Comparison of ENCODE assay signal across 25 cellular contexts in genomic region chr10:110113670-110114337, GRCh38.
DNase-seq lines count a peak whose midpoint lies in the region; ATAC-seq and TF ChIP-seq lines count a peak whose summit lies in the region.
"Had no signal": no experiment of that assay in that cellular context is flagged by ENCODE, and none has a peak within 500 bp of the region (broad histone marks: within the 10 kb centered on the region; RNA-seq: fewer than 3 reads in every experiment).

No MANE protein-coding gene starts in this region.

- peaks cover 8% of the 10 kb centered on the region for H3K36me3 Mint-ChIP-seq in T-helper 17 cell (ENCODE audit: low read depth)
- H3K36me3 Mint-ChIP-seq in stimulated activated effector memory CD8-positive, alpha-beta T cell treated with anti-CD3 and anti-CD28 coated beads, Interleukin-12 subunit alpha, Interleukin-12 subunit beta, amount 100 ng/mL, for 72 hours, result peaks cover 75% of the 10 kb centered on the region

- no peak overlapping the region for H2AFZ ChIP-seq in MM.1S (ENCODE audit: low read length)
- H2AFZ ChIP-seq: GM23248 had no signal

- H3K4me3 ChIP-seq in right atrium auricular region (no peak overlapping the region), cardiac muscle cell (no peak overlapping the region), MM.1S (ENCODE audit: low read length) (no peak overlapping the region)
- H3K4me3 ChIP-seq: colonic mucosa, GM23248, MG63, pancreas, SJCRH30, thoracic aorta had no signal

- no peak overlapping the region for H3K27ac ChIP-seq in right atrium auricular region
- peak overlapping the region; percentile 25 for H3K27ac ChIP-seq in cardiac muscle cell
- no peak overlapping the region for H3K27ac ChIP-seq in MM.1S (ENCODE audit: low read length)
- H3K27ac ChIP-seq: colonic mucosa, foreskin keratinocyte, GM23248, pancreas, SJCRH30, thoracic aorta had no signal

- H3K27me3 Mint-ChIP-seq in T-helper 17 cell, result no peaks in the 10 kb centered on the region
- H3K27me3 Mint-ChIP-seq: IgD-negative memory B cell; stimulated activated naive B cell treated with anti-CD40 and anti-IgM and Interleukin-4, amounts not matched to agents 10 μg/mL and 1 μg/mL and 100 μg/mL, for 72 hours had no signal

- H3K9me3 Mint-ChIP-seq in stimulated activated effector memory CD8-positive, alpha-beta T cell treated with anti-CD3 and anti-CD28 coated beads, Interleukin-12 subunit alpha, Interleukin-12 subunit beta, amount 100 ng/mL, for 72 hours, result no peaks in the 10 kb centered on the region
- H3K9me3 Mint-ChIP-seq: IgD-negative memory B cell; stimulated activated naive B cell treated with anti-CD40 and anti-IgM and Interleukin-4, amounts not matched to agents 10 μg/mL and 1 μg/mL and 100 μg/mL, for 72 hours; T-helper 1 cell treated with Interleukin-12 subunit alpha and Interleukin-12 subunit beta and Interleukin-4 antibody, amounts not matched to agents 30 μg/mL and 1 μg/mL, for 36 hours had no signal

- H3K4me1 Mint-ChIP-seq in T-helper 17 cell, result peaks cover 16% of the 10 kb centered on the region
- peaks cover 7% of the 10 kb centered on the region for H3K4me1 Mint-ChIP-seq in stimulated activated effector memory CD8-positive, alpha-beta T cell treated with anti-CD3 and anti-CD28 coated beads, Interleukin-12 subunit alpha, Interleukin-12 subunit beta, amount 100 ng/mL, for 72 hours

- no peak for TF ChIP-seq CTCF in right atrium auricular region (IDR thresholded peaks at IDR 0.05)
- TF ChIP-seq CTCF in cardiac muscle cell (IDR thresholded peaks at IDR 0.05; ENCODE audit: low read depth, low read length), result no peak
- TF ChIP-seq CTCF in MM.1S (IDR thresholded peaks at IDR 0.05; ENCODE audit: low read length), result no peak

- intact Hi-C loops in Right ventricle myocardium inferior (cut with DNase I), result no loop called here

- no peaks in the 10 kb centered on the region for H4K20me1 ChIP-seq in MM.1S (ENCODE audit: insufficient read depth, low read length)

- H3K4me1 ChIP-seq in right atrium auricular region (peaks cover 0 to 4% of the 10 kb centered on the region in 2 donors), cardiac muscle cell (ENCODE audit: low read depth) (peaks cover 15% of the 10 kb centered on the region), MM.1S (ENCODE audit: low read length) (no peaks in the 10 kb centered on the region)
- H3K4me1 ChIP-seq: colonic mucosa, foreskin keratinocyte, SJCRH30 had no signal

- no peak for DNase-seq in Right ventricle myocardium inferior (ENCODE audit: missing footprints)
- no peak for DNase-seq in right atrium auricular region (ENCODE audit: low spot score)
- no peak for DNase-seq in T-helper 17 cell
- DNase-seq in cardiac muscle cell (ENCODE audit: low read depth in 1 of 2, low spot score in 1 of 2), result peak in 1 of 2 donors; percentile 2
- no peak for DNase-seq in stimulated activated effector memory CD8-positive, alpha-beta T cell treated with anti-CD3 and anti-CD28 coated beads, Interleukin-12 subunit alpha, Interleukin-12 subunit beta, amount 100 ng/mL, for 72 hours (ENCODE audit: low spot score in 2 of 2)
- DNase-seq in G401 (ENCODE audit: low spot score), result no peak
- DNase-seq in MM.1S, result no peak
- DNase-seq in middle frontal gyrus (ENCODE audit: extremely low spot score, low spot score), result no peak
- DNase-seq: activated CD4-positive, alpha-beta T cell treated with anti-CD3 and anti-CD28 coated beads, Interleukin-2, amount 50 U/mL, for 1 hour; activated naive CD4-positive, alpha-beta T cell treated with Interleukin-2 at 50 U/mL for 16 hours; colonic mucosa; DMS53; foreskin keratinocyte; GM23248; hippocampal formation; islet precursor cell; MG63; NCI-H146; OCI-M1; pancreas; SJCRH30; stimulated activated naive B cell treated with anti-CD40 and anti-IgM and Interleukin-4, amounts not matched to agents 10 μg/mL and 1 μg/mL and 100 μg/mL, for 72 hours had no signal

- H3F3A ChIP-seq in MM.1S (ENCODE audit: insufficient read depth, low read length), result no peaks in the 10 kb centered on the region

- in situ Hi-C loops in G401 (cut with HindIII; ENCODE audit: low sequenced_read_pairs), result no loop called here

- H3K27me3 ChIP-seq in right atrium auricular region, result no peaks in the 10 kb centered on the region
- no peaks in the 10 kb centered on the region for H3K27me3 ChIP-seq in cardiac muscle cell
- no peaks in the 10 kb centered on the region for H3K27me3 ChIP-seq in MM.1S (replicated peaks; ENCODE audit: insufficient read depth, low read length)
- H3K27me3 ChIP-seq: colonic mucosa, foreskin keratinocyte, MG63, pancreas, SJCRH30 had no signal

- no peaks in the 10 kb centered on the region for H3K9me2 ChIP-seq in MM.1S (replicated peaks; ENCODE audit: insufficient read depth, low read length)

- H3K36me3 ChIP-seq in right atrium auricular region, result peaks cover 32% of the 10 kb centered on the region
- peaks cover 33% of the 10 kb centered on the region for H3K36me3 ChIP-seq in cardiac muscle cell
- H3K36me3 ChIP-seq in MM.1S (replicated peaks; ENCODE audit: insufficient read depth, low read length), result no peaks in the 10 kb centered on the region; the same call in 1 of the 2 replicates
- H3K36me3 ChIP-seq: MG63 had no signal

- H3K9ac ChIP-seq in MM.1S (ENCODE audit: low read length), result no peak overlapping the region
- H3K9ac ChIP-seq: GM23248 had no signal

- no peak overlapping the region for H3K4me2 ChIP-seq in MM.1S (ENCODE audit: low read depth, low read length)

- no peaks in the 10 kb centered on the region for H3K9me3 ChIP-seq in right atrium auricular region
- H3K9me3 ChIP-seq in T-helper 17 cell (ENCODE audit: control insufficient read depth, low read length, poor library complexity, severe bottlenecking), result no peaks in the 10 kb centered on the region
- H3K9me3 ChIP-seq in cardiac muscle cell (ENCODE audit: low read depth), result no peaks in the 10 kb centered on the region
- no peaks in the 10 kb centered on the region for H3K9me3 ChIP-seq in MM.1S (replicated peaks; ENCODE audit: insufficient read depth, low read length)
- H3K9me3 ChIP-seq: colonic mucosa, MG63, pancreas, SJCRH30, thoracic aorta had no signal

- H3K79me2 ChIP-seq in MM.1S (ENCODE audit: low read length), result no peaks in the 10 kb centered on the region

- no peak overlapping the region for H3K4me3 Mint-ChIP-seq in T-helper 17 cell
- H3K4me3 Mint-ChIP-seq in stimulated activated effector memory CD8-positive, alpha-beta T cell treated with anti-CD3 and anti-CD28 coated beads, Interleukin-12 subunit alpha, Interleukin-12 subunit beta, amount 100 ng/mL, for 72 hours, result no peak overlapping the region
- H3K4me3 Mint-ChIP-seq: IgD-negative memory B cell; stimulated activated naive B cell treated with anti-CD40 and anti-IgM and Interleukin-4, amounts not matched to agents 10 μg/mL and 1 μg/mL and 100 μg/mL, for 72 hours; T-helper 1 cell treated with Interleukin-12 subunit alpha and Interleukin-12 subunit beta and Interleukin-4 antibody, amounts not matched to agents 30 μg/mL and 1 μg/mL, for 36 hours had no signal

- ATAC-seq in Right ventricle myocardium inferior (peak; percentile 56), T-helper 17 cell (no peak)
- ATAC-seq in stimulated activated effector memory CD8-positive, alpha-beta T cell treated with anti-CD3 and anti-CD28 coated beads, Interleukin-12 subunit alpha, Interleukin-12 subunit beta, amount 100 ng/mL, for 72 hours, result no peak
- ATAC-seq: foreskin keratinocyte; pancreas; stimulated activated naive B cell treated with anti-CD40 and anti-IgM and Interleukin-4, amounts not matched to agents 10 μg/mL and 1 μg/mL and 100 μg/mL, for 72 hours had no signal

- H3K27ac Mint-ChIP-seq in T-helper 17 cell, result peak overlapping the region; percentile 17
- H3K27ac Mint-ChIP-seq in stimulated activated effector memory CD8-positive, alpha-beta T cell treated with anti-CD3 and anti-CD28 coated beads, Interleukin-12 subunit alpha, Interleukin-12 subunit beta, amount 100 ng/mL, for 72 hours, result peak overlapping the region; percentile 60
- H3K27ac Mint-ChIP-seq: stimulated activated naive B cell treated with anti-CD40 and anti-IgM and Interleukin-4, amounts not matched to agents 10 μg/mL and 1 μg/mL and 100 μg/mL, for 72 hours; T-helper 1 cell treated with Interleukin-12 subunit alpha and Interleukin-12 subunit beta and Interleukin-4 antibody, amounts not matched to agents 30 μg/mL and 1 μg/mL, for 36 hours had no signal
